Comparison of ENCODE assay signal across 13 cellular contexts in the genomic region with DNA sequence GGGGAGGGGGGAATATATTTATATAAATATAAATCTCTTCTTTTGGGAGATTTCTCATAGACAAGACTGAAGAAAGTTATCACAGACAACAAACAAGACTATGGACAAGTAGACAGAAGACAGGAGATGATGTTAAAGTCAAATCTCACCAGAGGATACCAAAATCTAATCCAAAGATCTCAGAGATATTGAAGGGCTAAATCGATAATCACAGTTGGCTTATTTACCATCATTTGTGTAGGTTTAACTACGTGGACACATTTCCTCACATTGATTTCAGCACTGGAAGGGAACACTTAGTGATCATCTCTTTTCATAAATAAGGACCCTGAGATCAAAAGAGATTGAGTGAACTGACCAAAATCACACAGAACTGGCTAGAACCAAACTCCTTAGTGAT.
"Had no signal": no experiment of that assay in that cellular context is flagged by ENCODE, and none has a peak within 500 bp of the region (broad histone marks: within the 10 kb centered on the region; RNA-seq: fewer than 3 reads in every experiment).

No MANE protein-coding gene starts in this region.

- H3K36me3 Mint-ChIP-seq: immature natural killer cell had no signal

- H3K9me3 Mint-ChIP-seq: activated T-cell treated with anti-CD3 and anti-CD28 coated beads, Interleukin-2, amount 50 U/mL, for 4 hours; immature natural killer cell had no signal

- H3K27ac ChIP-seq: ascending aorta, esophagus muscularis mucosa, pancreas, tibial artery had no signal

- H3K27ac Mint-ChIP-seq: activated naive CD8-positive, alpha-beta T cell treated with anti-CD3 and anti-CD28 coated beads, Interleukin-2, amount 50 U/mL, for 24 hours had no signal

- H3K36me3 ChIP-seq: ascending aorta, esophagus muscularis mucosa, pancreas, tibial artery had no signal

- ATAC-seq: activated naive CD8-positive, alpha-beta T cell treated with anti-CD3 and anti-CD28 coated beads, Interleukin-2, amount 50 U/mL, for 24 hours; activated T-cell treated with anti-CD3 and anti-CD28 coated beads, Interleukin-2, amount 50 U/mL, for 4 hours; left cardiac atrium; mucosa of descending colon; pancreas had no signal

- H3K27me3 Mint-ChIP-seq: activated naive CD8-positive, alpha-beta T cell treated with anti-CD3 and anti-CD28 coated beads, Interleukin-2, amount 50 U/mL, for 24 hours had no signal

- DNase-seq: activated CD4-positive, alpha-beta T cell treated with anti-CD3 and anti-CD28 coated beads, Interleukin-2, amount 50 U/mL, for 48 hours; activated CD4-positive, CD25-positive, alpha-beta regulatory T cell treated with anti-CD3 and anti-CD28 coated beads, Interleukin-2, amount 50 U/mL, for 72 hours; activated gamma-delta T cell treated with Interleukin-2 at 50 U/mL for 16 hours; activated naive CD8-positive, alpha-beta T cell treated with anti-CD3 and anti-CD28 coated beads, Interleukin-2, amount 50 U/mL, for 24 hours; activated T-cell treated with anti-CD3 and anti-CD28 coated beads, Interleukin-2, amount 50 U/mL, for 4 hours; immature natural killer cell; left cardiac atrium; mucosa of descending colon; pancreas; stimulated activated CD4-positive, alpha-beta T cell treated with anti-CD3 and anti-CD28 coated beads, Interleukin-4, amount 100 ng/mL, for 24 hours; tibial artery had no signal

- H3K4me3 ChIP-seq: ascending aorta, esophagus muscularis mucosa, mucosa of descending colon, pancreas, tibial artery had no signal

- H3K9me3 ChIP-seq: ascending aorta, esophagus muscularis mucosa, mucosa of descending colon, pancreas, tibial artery had no signal

- H3K27me3 ChIP-seq: ascending aorta, esophagus muscularis mucosa, pancreas, tibial artery had no signal

- H3K4me3 Mint-ChIP-seq: activated naive CD8-positive, alpha-beta T cell treated with anti-CD3 and anti-CD28 coated beads, Interleukin-2, amount 50 U/mL, for 24 hours; activated T-cell treated with anti-CD3 and anti-CD28 coated beads, Interleukin-2, amount 50 U/mL, for 4 hours; immature natural killer cell had no signal
